In the genomic region with DNA sequence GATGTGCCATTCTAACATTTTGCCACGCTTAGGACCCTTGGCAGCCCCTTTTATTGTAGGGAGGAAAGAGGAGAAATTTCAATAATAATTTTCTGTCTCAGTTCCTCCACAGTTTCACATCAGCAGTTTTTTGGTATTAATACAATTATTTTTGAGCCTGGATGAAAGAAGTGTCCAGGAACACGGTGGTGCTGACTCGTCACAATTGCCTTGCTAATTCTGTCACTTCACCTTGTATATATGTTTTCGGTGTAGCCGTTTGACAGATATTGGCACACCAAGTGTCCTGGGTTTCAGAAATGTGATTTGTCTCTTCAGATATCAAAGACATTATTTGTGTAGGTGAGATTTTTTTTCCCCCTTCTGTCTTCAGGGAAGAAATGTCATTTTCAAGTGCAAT, we compare ENCODE assay signal across 23 cellular contexts.
"Had no signal": no experiment of that assay in that cellular context is flagged by ENCODE, and none has a peak within 500 bp of the region (broad histone marks: within the 10 kb centered on the region; RNA-seq: fewer than 3 reads in every experiment).

No MANE protein-coding gene starts in this region.

- FAIRE-seq: small intestine had no signal

- H3K9me3 Mint-ChIP-seq: naive B cell; natural killer cell; stimulated activated memory B cell treated with anti-CD40 and anti-IgM and Interleukin-4, amounts not matched to agents 10 μg/mL and 1 μg/mL and 100 μg/mL, for 72 hours; stimulated activated naive CD8-positive, alpha-beta T cell treated with anti-CD3 and anti-CD28 coated beads, Interleukin-15, amount 100 ng/mL, for 72 hours; type B pancreatic cell had no signal

- H3K4me1 ChIP-seq: prostate gland, sigmoid colon, spleen, uterus had no signal

- H3K4me3 Mint-ChIP-seq: mesothelial cell of epicardium; naive B cell; natural killer cell; stimulated activated memory B cell treated with anti-CD40 and anti-IgM and Interleukin-4, amounts not matched to agents 10 μg/mL and 1 μg/mL and 100 μg/mL, for 72 hours; stimulated activated naive CD8-positive, alpha-beta T cell treated with anti-CD3 and anti-CD28 coated beads, Interleukin-15, amount 100 ng/mL, for 72 hours; type B pancreatic cell had no signal

- H3K36me3 Mint-ChIP-seq: naive B cell; stimulated activated memory B cell treated with anti-CD40 and anti-IgM and Interleukin-4, amounts not matched to agents 10 μg/mL and 1 μg/mL and 100 μg/mL, for 72 hours had no signal

- H3K4me1 Mint-ChIP-seq: naive B cell; natural killer cell; stimulated activated memory B cell treated with anti-CD40 and anti-IgM and Interleukin-4, amounts not matched to agents 10 μg/mL and 1 μg/mL and 100 μg/mL, for 72 hours; stimulated activated naive CD8-positive, alpha-beta T cell treated with anti-CD3 and anti-CD28 coated beads, Interleukin-15, amount 100 ng/mL, for 72 hours had no signal

- H3K79me2 ChIP-seq: hepatocyte had no signal

- DNase-seq: islet precursor cell; left ventricle myocardium inferior; mesendoderm; naive B cell; natural killer cell; ovary; retina; right cardiac atrium; sigmoid colon; small intestine; spleen; stimulated activated CD4-positive, alpha-beta T cell treated with anti-CD3 and anti-CD28 coated beads, Interleukin-4, amount 100 ng/mL, for 24 hours; stimulated activated naive CD4-positive, alpha-beta T cell treated with Interleukin-2 at 50 U/mL for 16 hours; stimulated activated naive CD8-positive, alpha-beta T cell treated with anti-CD3 and anti-CD28 coated beads, Interleukin-15, amount 100 ng/mL, for 72 hours; substantia nigra; uterus had no signal

- H3K27me3 Mint-ChIP-seq: naive B cell; stimulated activated naive CD8-positive, alpha-beta T cell treated with anti-CD3 and anti-CD28 coated beads, Interleukin-15, amount 100 ng/mL, for 72 hours; type B pancreatic cell had no signal

- H3K4me2 ChIP-seq: hepatocyte had no signal

- H3K4me3 ChIP-seq: hepatocyte, left ventricle myocardium inferior, lung, ovary, prostate gland, sigmoid colon, spleen, tibial nerve, uterus had no signal

- H3K27me3 ChIP-seq: hepatocyte, ovary, sigmoid colon, spleen, tibial nerve, uterus had no signal

- H3K27ac Mint-ChIP-seq: mesothelial cell of epicardium; naive B cell; natural killer cell; stimulated activated memory B cell treated with anti-CD40 and anti-IgM and Interleukin-4, amounts not matched to agents 10 μg/mL and 1 μg/mL and 100 μg/mL, for 72 hours; type B pancreatic cell had no signal

- H3K9me3 ChIP-seq: left ventricle myocardium inferior, ovary, prostate gland, sigmoid colon, spleen, tibial nerve, uterus had no signal

- H3K27ac ChIP-seq: hepatocyte, left ventricle myocardium inferior, ovary, prostate gland, sigmoid colon, spleen, tibial nerve, uterus had no signal

- ATAC-seq: natural killer cell; right cardiac atrium; stimulated activated memory B cell treated with anti-CD40 and anti-IgM and Interleukin-4, amounts not matched to agents 10 μg/mL and 1 μg/mL and 100 μg/mL, for 72 hours; stimulated activated naive CD8-positive, alpha-beta T cell treated with anti-CD3 and anti-CD28 coated beads, Interleukin-15, amount 100 ng/mL, for 72 hours had no signal

- H3K36me3 ChIP-seq: prostate gland, uterus had no signal

- H2AFZ ChIP-seq: hepatocyte had no signal
